ENCODE assay signal across 1 cellular context in the genomic region with DNA sequence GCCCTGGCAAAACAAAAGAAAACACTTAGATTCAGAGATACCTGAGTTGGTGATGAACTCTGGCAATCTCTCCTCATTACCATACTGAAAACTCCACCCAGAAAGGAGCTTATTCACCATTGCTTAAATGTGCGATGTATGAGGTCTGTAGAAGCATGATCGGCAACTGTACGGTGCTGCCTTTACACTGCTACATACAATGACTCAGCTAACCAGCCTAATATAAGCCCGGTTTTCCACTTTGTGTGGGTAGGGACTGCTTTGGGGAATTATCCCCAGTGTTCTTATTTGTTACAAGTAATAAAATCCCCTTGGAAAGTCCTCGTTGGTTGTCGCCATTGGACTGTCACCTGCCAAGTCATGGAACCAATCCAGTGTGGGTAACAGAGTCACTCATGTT.
TF ChIP-seq lines count a peak whose summit lies in the region.

No MANE protein-coding gene starts in this region.

TF ChIP-seq in GM12878, 131 proteins besides CTCF, POLR2A, EP300 and RAD21 (continued from another document):
- TF ChIP-seq HDAC6 (IDR thresholded peaks at IDR 0.05; ENCODE audit: unreplicated experiment): no peak
- TF ChIP-seq, protein P1, sequence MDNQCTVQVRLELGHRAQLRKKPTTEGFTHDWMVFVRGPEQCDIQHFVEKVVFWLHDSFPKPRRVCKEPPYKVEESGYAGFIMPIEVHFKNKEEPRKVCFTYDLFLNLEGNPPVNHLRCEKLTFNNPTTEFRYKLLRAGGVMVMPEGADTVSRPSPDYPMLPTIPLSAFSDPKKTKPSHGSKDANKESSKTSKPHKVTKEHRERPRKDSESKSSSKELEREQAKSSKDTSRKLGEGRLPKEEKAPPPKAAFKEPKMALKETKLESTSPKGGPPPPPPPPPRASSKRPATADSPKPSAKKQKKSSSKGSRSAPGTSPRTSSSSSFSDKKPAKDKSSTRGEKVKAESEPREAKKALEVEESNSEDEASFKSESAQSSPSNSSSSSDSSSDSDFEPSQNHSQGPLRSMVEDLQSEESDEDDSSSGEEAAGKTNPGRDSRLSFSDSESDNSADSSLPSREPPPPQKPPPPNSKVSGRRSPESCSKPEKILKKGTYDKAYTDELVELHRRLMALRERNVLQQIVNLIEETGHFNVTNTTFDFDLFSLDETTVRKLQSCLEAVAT (IDR thresholded peaks at IDR 0.05): 0 out of 2 replicates have a peak, but pooled peaks have one; percentile 40
- 0 out of 2 replicates have a peak, but pooled peaks have one; percentile 25 for TF ChIP-seq IKZF1 (conservative IDR thresholded peaks at IDR 0.05)
- no peak for TF ChIP-seq RB1 (IDR thresholded peaks at IDR 0.05; ENCODE audit: borderline replicate concordance)
